In genomic region chr18:9681217-9681616, GRCh38 we compare ENCODE assay signal across 1 cellular context.
TF ChIP-seq lines count a peak whose summit lies in the region.

No MANE protein-coding gene starts in this region.

TF ChIP-seq in K562, 482 proteins besides CTCF, POLR2A, EP300 and RAD21 (continued from another document and continues in another):
- TF ChIP-seq ZBTB26 (CRISPR knock-in tag; IDR thresholded peaks at IDR 0.05) (no peak), CBFA2T2 (conservative IDR thresholded peaks at IDR 0.05) (no peak), RFX5 (IDR thresholded peaks at IDR 0.05; ENCODE audit: low read depth, low read length) (no peak), ELK3 (CRISPR knock-in tag; IDR thresholded peaks at IDR 0.05) (no peak), ZC3H11A (IDR thresholded peaks at IDR 0.05; ENCODE audit: low read depth, low read length) (no peak), CBFB (CRISPR knock-in tag; IDR thresholded peaks at IDR 0.05) (no peak), ZNF197 (CRISPR knock-in tag; IDR thresholded peaks at IDR 0.05; ENCODE audit: low read depth) (no peak), PBX2 (CRISPR knock-in tag; IDR thresholded peaks at IDR 0.05; ENCODE audit: low read depth) (no peak), PBX2 (tag; conservative IDR thresholded peaks at IDR 0.05; ENCODE audit: low read depth) (no peak), ELF4 (CRISPR knock-in tag; IDR thresholded peaks at IDR 0.05) (no peak), LEF1 (IDR thresholded peaks at IDR 0.05) (peak; percentile 45; the same call in 1 of the 2 replicates), FOXA3 (CRISPR knock-in tag; conservative IDR thresholded peaks at IDR 0.05 in 1 of 2, IDR thresholded peaks at IDR 0.05 in 1 of 2) (no peak), SMAD2 (IDR thresholded peaks at IDR 0.05; ENCODE audit: low read depth, low read length) (no peak), POLR2B (IDR thresholded peaks at IDR 0.05; ENCODE audit: low read depth, partially characterized antibody) (no peak), MBD1 (CRISPR knock-in tag; IDR thresholded peaks at IDR 0.05) (no peak), ZKSCAN3 (CRISPR knock-in tag; IDR thresholded peaks at IDR 0.05) (no peak), PHTF2 (CRISPR knock-in tag; IDR thresholded peaks at IDR 0.05) (no peak), EHMT2 (IDR thresholded peaks at IDR 0.05) (no peak), POLR3A (IDR thresholded peaks at IDR 0.05; ENCODE audit: borderline replicate concordance, extremely low read depth, insufficient read depth, insufficient read length) (no peak), FOXJ2 (tag; IDR thresholded peaks at IDR 0.05) (0 out of 2 replicates have a peak, but pooled peaks have one; percentile 22), FOXJ3 (CRISPR knock-in tag; IDR thresholded peaks at IDR 0.05) (no peak), SREBF1 (IDR thresholded peaks at IDR 0.05; ENCODE audit: borderline replicate concordance, low read depth, low read length) (no peak), RREB1 (CRISPR knock-in tag; IDR thresholded peaks at IDR 0.05) (no peak), E2F4 (CRISPR knock-in tag; IDR thresholded peaks at IDR 0.05; ENCODE audit: low read depth) (no peak), ATF7 (IDR thresholded peaks at IDR 0.05) (peak; percentile 87), MAFK (IDR thresholded peaks at IDR 0.05; ENCODE audit: low read length) (peak; percentile 28; the same call in 1 of the 2 replicates), NCOA6 (IDR thresholded peaks at IDR 0.05) (no peak), CSDE1 (IDR thresholded peaks at IDR 0.05) (no peak), NCOR1 (IDR thresholded peaks at IDR 0.05) (no peak), L3MBTL2 (IDR thresholded peaks at IDR 0.05) (peak; percentile 35; the same call in 1 of the 2 replicates), SIN3A (IDR thresholded peaks at IDR 0.05; ENCODE audit: borderline replicate concordance in 2 of 2, control insufficient read depth in 1 of 2, low read depth in 2 of 2, low read length in 2 of 2) (no peak), BRF1 (IDR thresholded peaks at IDR 0.05; ENCODE audit: borderline replicate concordance, extremely low read depth, insufficient read length) (no peak), MEF2D (tag; conservative IDR thresholded peaks at IDR 0.05; ENCODE audit: low read depth) (0 out of 2 replicates have a peak, but pooled peaks have one; percentile 47), FOXP4 (CRISPR knock-in tag; IDR thresholded peaks at IDR 0.05; ENCODE audit: borderline replicate concordance) (no peak)
